1 cellular context compared by ENCODE assay signal in the genomic region with DNA sequence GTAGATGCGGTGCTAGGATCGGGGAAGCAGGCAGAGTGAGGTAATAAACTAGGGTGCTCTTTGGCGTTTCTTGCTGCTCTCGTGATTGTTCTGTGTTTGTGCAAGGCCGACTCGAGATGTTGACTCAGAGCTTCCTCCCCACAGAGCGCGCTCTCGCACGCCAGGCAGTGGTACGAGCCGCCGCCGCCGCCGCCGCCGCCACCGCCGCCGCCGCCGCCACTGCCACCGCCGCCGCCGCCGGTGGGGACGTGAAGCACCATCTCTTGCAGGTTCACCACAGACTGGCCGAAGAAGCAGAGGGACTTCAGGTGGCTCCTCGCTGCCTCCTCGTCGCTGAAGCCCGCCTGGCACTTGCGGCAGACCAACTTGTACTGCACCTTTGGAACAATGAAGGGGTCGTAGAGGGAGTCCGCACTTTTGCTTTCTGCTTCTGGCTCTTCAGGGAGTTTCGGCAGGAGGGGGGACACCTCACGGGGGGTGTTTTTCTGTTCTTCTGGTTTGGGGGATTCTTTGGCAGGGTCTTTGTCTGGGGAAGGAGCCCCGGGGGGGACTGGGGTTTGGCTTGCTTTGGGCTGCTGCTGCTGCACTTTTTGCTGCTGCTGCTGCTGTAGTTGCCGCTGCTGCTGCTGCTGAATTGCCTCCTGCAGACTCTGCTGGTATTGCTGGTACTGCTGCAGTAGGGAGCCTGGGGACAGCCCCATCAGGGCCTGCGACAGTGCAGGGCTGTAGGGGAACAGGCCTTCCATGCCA.
TF ChIP-seq lines count a peak whose summit lies in the region.

No MANE protein-coding gene starts in this region.

TF ChIP-seq in GM23338, 12 proteins besides CTCF, POLR2A, EP300 and RAD21 (continued from another document):
- TF ChIP-seq, protein P1, sequence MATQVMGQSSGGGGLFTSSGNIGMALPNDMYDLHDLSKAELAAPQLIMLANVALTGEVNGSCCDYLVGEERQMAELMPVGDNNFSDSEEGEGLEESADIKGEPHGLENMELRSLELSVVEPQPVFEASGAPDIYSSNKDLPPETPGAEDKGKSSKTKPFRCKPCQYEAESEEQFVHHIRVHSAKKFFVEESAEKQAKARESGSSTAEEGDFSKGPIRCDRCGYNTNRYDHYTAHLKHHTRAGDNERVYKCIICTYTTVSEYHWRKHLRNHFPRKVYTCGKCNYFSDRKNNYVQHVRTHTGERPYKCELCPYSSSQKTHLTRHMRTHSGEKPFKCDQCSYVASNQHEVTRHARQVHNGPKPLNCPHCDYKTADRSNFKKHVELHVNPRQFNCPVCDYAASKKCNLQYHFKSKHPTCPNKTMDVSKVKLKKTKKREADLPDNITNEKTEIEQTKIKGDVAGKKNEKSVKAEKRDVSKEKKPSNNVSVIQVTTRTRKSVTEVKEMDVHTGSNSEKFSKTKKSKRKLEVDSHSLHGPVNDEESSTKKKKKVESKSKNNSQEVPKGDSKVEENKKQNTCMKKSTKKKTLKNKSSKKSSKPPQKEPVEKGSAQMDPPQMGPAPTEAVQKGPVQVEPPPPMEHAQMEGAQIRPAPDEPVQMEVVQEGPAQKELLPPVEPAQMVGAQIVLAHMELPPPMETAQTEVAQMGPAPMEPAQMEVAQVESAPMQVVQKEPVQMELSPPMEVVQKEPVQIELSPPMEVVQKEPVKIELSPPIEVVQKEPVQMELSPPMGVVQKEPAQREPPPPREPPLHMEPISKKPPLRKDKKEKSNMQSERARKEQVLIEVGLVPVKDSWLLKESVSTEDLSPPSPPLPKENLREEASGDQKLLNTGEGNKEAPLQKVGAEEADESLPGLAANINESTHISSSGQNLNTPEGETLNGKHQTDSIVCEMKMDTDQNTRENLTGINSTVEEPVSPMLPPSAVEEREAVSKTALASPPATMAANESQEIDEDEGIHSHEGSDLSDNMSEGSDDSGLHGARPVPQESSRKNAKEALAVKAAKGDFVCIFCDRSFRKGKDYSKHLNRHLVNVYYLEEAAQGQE (IDR thresholded peaks at IDR 0.05; ENCODE audit: unreplicated experiment) = no peak
